ENCODE assay signal across 10 cellular contexts in the genomic region with DNA sequence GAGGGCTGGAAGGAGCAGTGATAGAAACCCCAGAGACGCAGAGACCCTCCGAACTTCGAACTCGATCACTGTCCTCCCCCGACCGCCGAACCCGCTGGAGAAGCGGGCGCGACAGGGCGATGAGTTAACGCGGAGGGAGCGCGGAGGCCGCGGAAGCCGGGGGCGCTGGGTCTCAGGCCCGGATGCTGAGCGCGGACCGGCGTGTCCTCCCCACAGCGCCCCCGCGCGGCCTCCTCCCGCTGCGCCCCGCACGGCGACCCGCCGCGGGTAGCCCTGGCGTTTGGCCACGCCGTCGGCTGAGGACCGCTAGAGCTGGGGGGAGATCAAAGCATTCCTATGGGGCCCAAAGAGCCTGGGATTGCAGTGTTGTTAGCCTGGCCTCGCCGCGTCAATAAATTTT. TPM values are rescaled to one million over a fixed set of nuclear protein-coding genes. Genes with fewer than 3 reads are reported as not detected.
DNase-seq lines count a peak whose midpoint lies in the region; ATAC-seq, FAIRE-seq and TF ChIP-seq lines count a peak whose summit lies in the region.
"Had no signal": no experiment of that assay in that cellular context is flagged by ENCODE, and none has a peak within 500 bp of the region (broad histone marks: within the 10 kb centered on the region; RNA-seq: fewer than 3 reads in every experiment).

No MANE protein-coding gene starts in this region.

- H3K9me3 ChIP-seq in heart left ventricle = no peaks in the 10 kb centered on the region
- H3K9me3 ChIP-seq in tibial nerve = no peaks in the 10 kb centered on the region

- ATAC-seq in heart left ventricle = peak in 1 of 4 donors; percentile 45
- ATAC-seq in left cardiac atrium = no peak

- 1 to 3% (median 2%) methylated on average over 24 to 45 of the region's 45 CpGs for WGBS in heart left ventricle, 4 donors
- 9 to 12% methylated on average over 11 to 19 of the region's 45 CpGs for WGBS in tibial nerve, 2 donors

- peaks cover 54 to 100% (median 85%) of the 10 kb centered on the region in 9 donors for H3K27me3 ChIP-seq in heart left ventricle
- H3K27me3 ChIP-seq in tibial nerve = peaks cover 0 to 99% of the 10 kb centered on the region in 2 donors

- H3K36me3 ChIP-seq in heart left ventricle = no peaks in the 10 kb centered on the region
- no peaks in the 10 kb centered on the region for H3K36me3 ChIP-seq in tibial nerve

- FAIRE-seq in urothelium cell line (lab: Jason Lieb, UNC) = no peak

- no peak overlapping the region for H3K27ac Mint-ChIP-seq in activated T-helper 2 cell treated with anti-CD3 and anti-CD28 coated beads, Interferon-gamma antibody, Interleukin-2, Interleukin-4, amounts not matched to agents 10 μg/mL and 5 μg/mL and 100 μg/mL, durations not matched to agents 14 hours and 24 hours and 36 hours
- no peak overlapping the region for H3K27ac Mint-ChIP-seq in immature natural killer cell

- H3K4me1 Mint-ChIP-seq in activated T-helper 2 cell treated with anti-CD3 and anti-CD28 coated beads, Interferon-gamma antibody, Interleukin-2, Interleukin-4, amounts not matched to agents 10 μg/mL and 5 μg/mL and 100 μg/mL, durations not matched to agents 14 hours and 24 hours and 36 hours (ENCODE audit: low read depth) = peaks cover 10% of the 10 kb centered on the region
- H3K4me1 Mint-ChIP-seq in immature natural killer cell = peaks cover 19 to 20% of the 10 kb centered on the region in 2 donors

- TF ChIP-seq CTCF in heart left ventricle (IDR thresholded peaks at IDR 0.05) (peak in 8 of 12 donors; percentile 7 to 30 (median 26)), tibial nerve (IDR thresholded peaks at IDR 0.05) (peak in 3 of 5 experiments; percentile 9 to 41 (median 21))

- H3K9me3 Mint-ChIP-seq in activated T-helper 2 cell treated with anti-CD3 and anti-CD28 coated beads, Interferon-gamma antibody, Interleukin-2, Interleukin-4, amounts not matched to agents 10 μg/mL and 5 μg/mL and 100 μg/mL, durations not matched to agents 14 hours and 24 hours and 36 hours = no peaks in the 10 kb centered on the region
- H3K9me3 Mint-ChIP-seq in immature natural killer cell = peaks cover 0 to 14% (median 2%) of the 10 kb centered on the region in 6 donors

- peak overlapping the region in 7 of 12 donors; percentile 1 to 39 (median 24) for H3K4me3 ChIP-seq in heart left ventricle
- peak overlapping the region in 1 of 4 donors; percentile 30 for H3K4me3 ChIP-seq in tibial nerve

- H3K4me3 Mint-ChIP-seq in activated T-helper 2 cell treated with anti-CD3 and anti-CD28 coated beads, Interferon-gamma antibody, Interleukin-2, Interleukin-4, amounts not matched to agents 10 μg/mL and 5 μg/mL and 100 μg/mL, durations not matched to agents 14 hours and 24 hours and 36 hours (ENCODE audit: low read depth) = peak overlapping the region; percentile 30
- peak overlapping the region in 3 of 5 donors; percentile 30 to 73 (median 43) for H3K4me3 Mint-ChIP-seq in immature natural killer cell

- TF ChIP-seq POLR2A in heart left ventricle (IDR thresholded peaks at IDR 0.05) (no peak), tibial nerve (IDR thresholded peaks at IDR 0.05) (no peak)

- H3K4me1 ChIP-seq in heart left ventricle (peaks cover 0 to 25% (median 3%) of the 10 kb centered on the region in 12 donors), tibial nerve (peaks cover 0 to 38% (median 3%) of the 10 kb centered on the region in 4 donors)

- peaks cover 74% of the 10 kb centered on the region for H3K27me3 Mint-ChIP-seq in activated T-helper 2 cell treated with anti-CD3 and anti-CD28 coated beads, Interferon-gamma antibody, Interleukin-2, Interleukin-4, amounts not matched to agents 10 μg/mL and 5 μg/mL and 100 μg/mL, durations not matched to agents 14 hours and 24 hours and 36 hours (ENCODE audit: low read depth)
- H3K27me3 Mint-ChIP-seq in immature natural killer cell (ENCODE audit: low read depth in 3 of 3) = peaks cover 27 to 48% (median 41%) of the 10 kb centered on the region in 3 donors

- peaks cover 5% of the 10 kb centered on the region for H3K36me3 Mint-ChIP-seq in activated T-helper 2 cell treated with anti-CD3 and anti-CD28 coated beads, Interferon-gamma antibody, Interleukin-2, Interleukin-4, amounts not matched to agents 10 μg/mL and 5 μg/mL and 100 μg/mL, durations not matched to agents 14 hours and 24 hours and 36 hours (ENCODE audit: low read depth)
- H3K36me3 Mint-ChIP-seq in immature natural killer cell = no peaks in the 10 kb centered on the region

- intact Hi-C loops in heart left ventricle (cut with DNase I) (no loop called here), left cardiac atrium (cut with DNase I) (no loop called here)
- intact Hi-C loops in activated T-helper 2 cell treated with anti-CD3 and anti-CD28 coated beads, Interferon-gamma antibody, Interleukin-2, Interleukin-4, amounts not matched to agents 10 μg/mL and 5 μg/mL and 100 μg/mL, durations not matched to agents 14 hours and 24 hours and 36 hours (cut with micrococcal nuclease) = no loop called here

- DNase-seq in heart left ventricle (no peak), left cardiac atrium (no peak), immature natural killer cell (peak in 2 of 3 donors; percentile 7 to 22), tibial nerve (ENCODE audit: low spot score in 2 of 2) (no peak), GF-D8 (lab: John Stamatoyannopoulos, UW) (no peak), GOT3 (lab: John Stamatoyannopoulos, UW) (no peak), urothelium cell line (ENCODE audit: low spot score) (no peak)
- no peak for DNase-seq in activated T-helper 2 cell treated with anti-CD3 and anti-CD28 coated beads, Interferon-gamma antibody, Interleukin-2, Interleukin-4, amounts not matched to agents 10 μg/mL and 5 μg/mL and 100 μg/mL, durations not matched to agents 14 hours and 24 hours and 36 hours (ENCODE audit: low spot score)
- DNase-seq: activated gamma-delta T cell treated with Interleukin-2 at 50 U/mL for 16 hours had no signal

- TF ChIP-seq EP300 in tibial nerve (IDR thresholded peaks at IDR 0.05) = no peak

- H3K27ac ChIP-seq in heart left ventricle (no peak overlapping the region), tibial nerve (no peak overlapping the region)

RNA-seq across cellular contexts. Expression of a gene that starts 7.7 kb away (rescaled TPM):
- total RNA-seq in heart left ventricle (under 1 TPM in 5 of 9 donors, not detected in 4; 0.12 to 0.72 (median 0.33) TPM), left cardiac atrium (under 1 TPM in 1 of 2 donors, not detected in 1; 0.68 TPM), tibial nerve (10 to 100 TPM in 1 of 4 donors, 1 to 10 TPM in 3; 3.1 to 11.7 (median 6.4) TPM)
- polyA plus RNA-seq in heart left ventricle (under 1 TPM in 1 of 2 donors, not detected in 1; 0.11 TPM), immature natural killer cell (not detected)
- 1.2 and 1.4 TPM in 2 replicates for total RNA-seq in activated T-helper 2 cell treated with anti-CD3 and anti-CD28 coated beads, Interferon-gamma antibody, Interleukin-2, Interleukin-4, amounts not matched to agents 10 μg/mL and 5 μg/mL and 100 μg/mL, durations not matched to agents 14 hours and 24 hours and 36 hours
- total RNA-seq: glomerular endothelial cell had no signal

Comparison
In these comparisons a context has a peak if more than half of its experiments do, and no peak if none do; other contexts are left out.
1. DNase-seq: peak in immature natural killer cell (2 of 3); none in heart left ventricle (0 of 5), left cardiac atrium (single experiment), activated T-helper 2 cell treated with anti-CD3 and anti-CD28 coated beads, Interferon-gamma antibody, Interleukin-2, Interleukin-4, amounts not matched to agents 10 μg/mL and 5 μg/mL and 100 μg/mL, durations not matched to agents 14 hours and 24 hours and 36 hours (single experiment), tibial nerve (0 of 2), GF-D8 (single experiment), GOT3 (single experiment) and urothelium cell line (single experiment).